ENCODE assay signal across 21 cellular contexts in the genomic region with DNA sequence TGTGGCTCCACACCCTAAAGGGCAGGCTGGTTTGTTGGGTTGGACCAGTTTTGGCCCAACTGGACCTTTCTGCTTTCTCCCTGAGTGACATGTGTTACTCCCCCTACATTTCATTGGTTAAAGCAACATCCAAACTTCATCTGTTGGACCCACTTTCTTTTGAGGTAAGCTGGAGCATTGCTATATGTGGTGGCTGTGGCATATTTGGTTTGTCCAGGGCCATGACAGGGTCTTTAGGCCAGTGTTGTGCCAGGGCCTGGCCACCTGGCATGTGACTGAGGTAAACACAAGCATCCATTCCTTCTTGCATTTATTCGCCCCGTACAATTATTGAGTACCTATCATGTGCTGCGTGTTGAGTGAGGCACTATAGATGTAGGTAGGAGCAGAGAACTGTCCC. TPM values are rescaled to one million over a fixed set of nuclear protein-coding genes. Genes with fewer than 3 reads are reported as not detected.
DNase-seq lines count a peak whose midpoint lies in the region; ATAC-seq and TF ChIP-seq lines count a peak whose summit lies in the region.
"Had no signal": no experiment of that assay in that cellular context is flagged by ENCODE, and none has a peak within 500 bp of the region (broad histone marks: within the 10 kb centered on the region; RNA-seq: fewer than 3 reads in every experiment).

No MANE protein-coding gene starts in this region.

- H3K4me3 ChIP-seq in coronary artery (no peak overlapping the region), esophagus muscularis mucosa (no peak overlapping the region), transverse colon (no peak overlapping the region)
- no peak overlapping the region for H3K4me3 ChIP-seq in CD4-positive, alpha-beta memory T cell (ENCODE audit: low read length in 2 of 2)
- H3K4me3 ChIP-seq: BLaER1 had no signal

- 91% methylated on average over 3 of the region's 3 CpGs for WGBS in esophagus muscularis mucosa
- 95% methylated on average over 3 of the region's 3 CpGs; no CpG with 5 or more reads in 1 of the 2 donors for WGBS in transverse colon (ENCODE audit: low coverage in 1 of 2), 2 donors

- H3K27ac ChIP-seq in coronary artery (no peak overlapping the region), esophagus muscularis mucosa (replicated peaks in 1 of 4) (no peak overlapping the region), transverse colon (no peak overlapping the region)
- H3K27ac ChIP-seq in CD4-positive, alpha-beta memory T cell (ENCODE audit: low read depth, low read length), result no peak overlapping the region
- H3K27ac ChIP-seq: BLaER1 had no signal

- TF ChIP-seq POLR2A in esophagus muscularis mucosa (IDR thresholded peaks at IDR 0.05; ENCODE audit: low read depth) (no peak), transverse colon (IDR thresholded peaks at IDR 0.05) (no peak)

- in situ Hi-C loops in transverse colon (cut with MboI; ENCODE audit: low pct_ligation_motif_present in 1 of 4, low pct_unique_long_range_greater_than_20kb in 1 of 4, low sequenced_read_pairs in 3 of 4), result no loop called here

- ATAC-seq in activated CD8-positive, alpha-beta memory T cell treated with anti-CD3 and anti-CD28 coated beads, Interleukin-2, amount 10 ng/mL, durations not matched to agents 7 days and 5 days, result no peak
- ATAC-seq: CD8-positive, alpha-beta T cell had no signal

- H3K27me3 Mint-ChIP-seq in osteocyte (ENCODE audit: unreplicated experiment), result no peaks in the 10 kb centered on the region
- H3K27me3 Mint-ChIP-seq in activated CD8-positive, alpha-beta memory T cell treated with anti-CD3 and anti-CD28 coated beads, Interleukin-2, amount 10 ng/mL, durations not matched to agents 7 days and 5 days, result no peaks in the 10 kb centered on the region
- H3K27me3 Mint-ChIP-seq in CD4-positive, alpha-beta memory T cell, result peaks cover 0 to 6% of the 10 kb centered on the region in 2 donors

- H3K4me1 ChIP-seq in esophagus muscularis mucosa, result no peaks in the 10 kb centered on the region
- H3K4me1 ChIP-seq in CD4-positive, alpha-beta memory T cell (ENCODE audit: insufficient read depth, low read length), result peaks cover 11% of the 10 kb centered on the region
- H3K4me1 ChIP-seq in transverse colon, result peaks cover 0 to 23% (median 8%) of the 10 kb centered on the region in 4 donors
- H3K4me1 ChIP-seq: BE2C, Caco-2 had no signal

- H3K9me3 Mint-ChIP-seq in osteocyte (ENCODE audit: unreplicated experiment), result peaks cover 11% of the 10 kb centered on the region
- peaks cover 2% of the 10 kb centered on the region for H3K9me3 Mint-ChIP-seq in activated CD8-positive, alpha-beta memory T cell treated with anti-CD3 and anti-CD28 coated beads, Interleukin-2, amount 10 ng/mL, durations not matched to agents 7 days and 5 days (ENCODE audit: low read depth)
- H3K9me3 Mint-ChIP-seq in CD4-positive, alpha-beta memory T cell, result peaks cover 0 to 7% (median 2%) of the 10 kb centered on the region in 8 donors

- no peak overlapping the region for H3K4me3 Mint-ChIP-seq in osteocyte (ENCODE audit: unreplicated experiment)
- H3K4me3 Mint-ChIP-seq in activated CD8-positive, alpha-beta memory T cell treated with anti-CD3 and anti-CD28 coated beads, Interleukin-2, amount 10 ng/mL, durations not matched to agents 7 days and 5 days, result no peak overlapping the region
- no peak overlapping the region for H3K4me3 Mint-ChIP-seq in CD4-positive, alpha-beta memory T cell
- H3K4me3 Mint-ChIP-seq: CD8-positive, alpha-beta T cell had no signal

- H3K4me1 Mint-ChIP-seq in osteocyte (ENCODE audit: unreplicated experiment), result no peaks in the 10 kb centered on the region
- peaks cover 2% of the 10 kb centered on the region for H3K4me1 Mint-ChIP-seq in activated CD8-positive, alpha-beta memory T cell treated with anti-CD3 and anti-CD28 coated beads, Interleukin-2, amount 10 ng/mL, durations not matched to agents 7 days and 5 days
- H3K4me1 Mint-ChIP-seq in CD4-positive, alpha-beta memory T cell, result peaks cover 0 to 26% (median 9%) of the 10 kb centered on the region in 4 donors

- intact Hi-C loops in esophagus muscularis mucosa (cut with DNase I) (no loop called here), transverse colon (cut with DNase I; ENCODE audit: low total_unique reads) (no loop called here)
- intact Hi-C loops in CD4-positive, alpha-beta memory T cell (cut with micrococcal nuclease), result no loop called here

- no peak for TF ChIP-seq CTCF in coronary artery (IDR thresholded peaks at IDR 0.05)
- no peak for TF ChIP-seq CTCF in esophagus muscularis mucosa (IDR thresholded peaks at IDR 0.05)
- TF ChIP-seq CTCF in osteocyte (IDR thresholded peaks at IDR 0.05), result no peak
- no peak for TF ChIP-seq CTCF in transverse colon (IDR thresholded peaks at IDR 0.05)

- TF ChIP-seq EP300 in esophagus muscularis mucosa (IDR thresholded peaks at IDR 0.05) (no peak), transverse colon (IDR thresholded peaks at IDR 0.05; ENCODE audit: low read depth) (no peak)

- H3K9me3 ChIP-seq in esophagus muscularis mucosa (peaks cover 0 to 9% (median 0%) of the 10 kb centered on the region in 4 donors), transverse colon (no peaks in the 10 kb centered on the region)
- no peaks in the 10 kb centered on the region for H3K9me3 ChIP-seq in CD4-positive, alpha-beta memory T cell (ENCODE audit: control insufficient read depth in 1 of 2, low read length in 2 of 2)
- H3K9me3 ChIP-seq: BE2C, Caco-2 had no signal

- no peak overlapping the region for H3K27ac Mint-ChIP-seq in osteocyte (ENCODE audit: unreplicated experiment)
- H3K27ac Mint-ChIP-seq in activated CD8-positive, alpha-beta memory T cell treated with anti-CD3 and anti-CD28 coated beads, Interleukin-2, amount 10 ng/mL, durations not matched to agents 7 days and 5 days, result no peak overlapping the region
- no peak overlapping the region for H3K27ac Mint-ChIP-seq in CD4-positive, alpha-beta memory T cell

- CTCF ChIA-PET in activated CD8-positive, alpha-beta memory T cell treated with anti-CD3 and anti-CD28 coated beads, Interleukin-2, amount 10 ng/mL, durations not matched to agents 7 days and 5 days (lab: Charles Lee), result no interaction called here
- CTCF ChIA-PET in CD4-positive, alpha-beta memory T cell (lab: Charles Lee; ENCODE audit: partially characterized antibody), result no interaction called here

- peak; percentile 17 for DNase-seq in coronary artery (ENCODE audit: low spot score)
- DNase-seq in esophagus muscularis mucosa (ENCODE audit: extremely low spot score), result peak; percentile 83
- peak; percentile 67 for DNase-seq in osteocyte (ENCODE audit: extremely low spot score, unreplicated experiment)
- DNase-seq in effector CD8-positive, alpha-beta T cell (lab: John Stamatoyannopoulos, UW), result no peak
- DNase-seq in activated CD8-positive, alpha-beta memory T cell treated with anti-CD3 and anti-CD28 coated beads, Interleukin-2, amount 10 ng/mL, durations not matched to agents 7 days and 5 days, result no peak
- no peak for DNase-seq in CD4-positive, alpha-beta memory T cell
- DNase-seq in transverse colon, result no peak
- DNase-seq: 8988T; ACHN; BE2C; C1 segment of cervical spinal cord; Caco-2; Calu3; CD4-positive, CD25-positive, alpha-beta regulatory T cell; CD8-positive, alpha-beta T cell; DMS79 treated with DMSO at 0.1 percent for 48 hours; GF-D8 had no signal

- H3K27me3 ChIP-seq in esophagus muscularis mucosa (peaks cover 0 to 27% (median 0%) of the 10 kb centered on the region in 4 donors), transverse colon (no peaks in the 10 kb centered on the region)
- no peaks in the 10 kb centered on the region for H3K27me3 ChIP-seq in CD4-positive, alpha-beta memory T cell (ENCODE audit: insufficient read depth, low read length)
- H3K27me3 ChIP-seq: BE2C, BLaER1 had no signal

- H3K36me3 Mint-ChIP-seq in osteocyte (ENCODE audit: unreplicated experiment), result no peaks in the 10 kb centered on the region
- no peaks in the 10 kb centered on the region for H3K36me3 Mint-ChIP-seq in activated CD8-positive, alpha-beta memory T cell treated with anti-CD3 and anti-CD28 coated beads, Interleukin-2, amount 10 ng/mL, durations not matched to agents 7 days and 5 days
- H3K36me3 Mint-ChIP-seq in CD4-positive, alpha-beta memory T cell, result no peaks in the 10 kb centered on the region
- H3K36me3 Mint-ChIP-seq: CD4-positive, CD25-positive, alpha-beta regulatory T cell; CD8-positive, alpha-beta T cell had no signal

- POLR2A ChIA-PET in CD4-positive, alpha-beta memory T cell (lab: Charles Lee; ENCODE audit: partially characterized antibody), result no interaction called here

- H3K36me3 ChIP-seq in esophagus muscularis mucosa (no peaks in the 10 kb centered on the region), transverse colon (no peaks in the 10 kb centered on the region)
- no peaks in the 10 kb centered on the region for H3K36me3 ChIP-seq in CD4-positive, alpha-beta memory T cell (ENCODE audit: insufficient read depth, low read length)
- H3K36me3 ChIP-seq: BE2C, BLaER1 had no signal

RNA-seq across cellular contexts. Expression of gene MARCO, which starts 36.8 kb away (rescaled TPM):
- 10 to 100 TPM in 2 of 4 donors, 1 to 10 TPM in 2; 7.3 to 19.8 (median 12.9) TPM for total RNA-seq in esophagus muscularis mucosa
- total RNA-seq in osteocyte, result not detected in 2 replicates
- total RNA-seq in activated CD8-positive, alpha-beta memory T cell treated with anti-CD3 and anti-CD28 coated beads, Interleukin-2, amount 10 ng/mL, durations not matched to agents 7 days and 5 days, result not detected
- total RNA-seq in CD4-positive, alpha-beta memory T cell, result under 1 TPM in 1 of 2 experiments, not detected in 1; 0.17 TPM
- polyA plus RNA-seq in CD4-positive, alpha-beta memory T cell, result not detected
- 10 to 100 TPM in 1 of 4 donors, 1 to 10 TPM in 3; 1.9 to 47.0 (median 4.4) TPM for total RNA-seq in transverse colon
- total RNA-seq: A673; Calu3; CD4-positive, CD25-positive, alpha-beta regulatory T cell; CD8-positive, alpha-beta T cell had no signal
- polyA plus RNA-seq: AG04450; CD4-positive, CD25-positive, alpha-beta regulatory T cell had no signal

RNA-seq across cellular contexts. Expression of gene EN1, which starts 57.8 kb away (rescaled TPM):
- total RNA-seq in esophagus muscularis mucosa (under 1 TPM in 3 of 4 donors, not detected in 1; 0.11 to 0.17 (median 0.13) TPM), osteocyte (not detected in 2 replicates), transverse colon (not detected)
- not detected for total RNA-seq in activated CD8-positive, alpha-beta memory T cell treated with anti-CD3 and anti-CD28 coated beads, Interleukin-2, amount 10 ng/mL, durations not matched to agents 7 days and 5 days
- total RNA-seq in CD4-positive, alpha-beta memory T cell, result not detected
- not detected for polyA plus RNA-seq in CD4-positive, alpha-beta memory T cell
- total RNA-seq: A673; CD4-positive, CD25-positive, alpha-beta regulatory T cell; CD8-positive, alpha-beta T cell had no signal
- polyA plus RNA-seq: AG04450; CD14-positive monocyte; CD4-positive, CD25-positive, alpha-beta regulatory T cell had no signal

Comparison
In these comparisons a context has a peak if more than half of its experiments do, and no peak if none do; other contexts are left out.
1. DNase-seq: peak in coronary artery (single experiment), esophagus muscularis mucosa (single experiment) and osteocyte (single experiment); none in effector CD8-positive, alpha-beta T cell (single experiment), activated CD8-positive, alpha-beta memory T cell treated with anti-CD3 and anti-CD28 coated beads, Interleukin-2, amount 10 ng/mL, durations not matched to agents 7 days and 5 days (single experiment), CD4-positive, alpha-beta memory T cell (0 of 5) and transverse colon (single experiment).